16 cellular contexts compared by ENCODE assay signal in genomic region chr1:51314974-51315373, GRCh38. TPM values are rescaled to one million over a fixed set of nuclear protein-coding genes. Genes with fewer than 3 reads are reported as not detected.
A peak's percentile ranks its signal among the peaks of the same experiment; 100 is the strongest.
DNase-seq lines count a peak whose midpoint lies in the region; ATAC-seq and TF ChIP-seq lines count a peak whose summit lies in the region.
"Had no signal": no experiment of that assay in that cellular context is flagged by ENCODE, and none has a peak within 500 bp of the region (broad histone marks: within the 10 kb centered on the region; RNA-seq: fewer than 3 reads in every experiment).

No MANE protein-coding gene starts in this region.

- no peak overlapping the region for H3K4me3 Mint-ChIP-seq in MCF 10A (ENCODE audit: unreplicated experiment)
- no peak overlapping the region for H3K4me3 Mint-ChIP-seq in stimulated activated naive B cell treated with anti-CD40 and anti-IgM and Interleukin-4, amounts not matched to agents 10 μg/mL and 1 μg/mL and 100 μg/mL, for 72 hours
- H3K4me3 Mint-ChIP-seq: activated CD4-positive, alpha-beta memory T cell treated with anti-CD3 and anti-CD28 coated beads for 36 hours; natural killer cell had no signal

- ATAC-seq in left lung (peak; percentile 65), GM19035 (IDR thresholded peaks at IDR 0.05; ENCODE audit: unreplicated experiment) (no peak)
- ATAC-seq in stimulated activated naive B cell treated with anti-CD40 and anti-IgM and Interleukin-4, amounts not matched to agents 10 μg/mL and 1 μg/mL and 100 μg/mL, for 72 hours (replicated peaks), result no peak
- ATAC-seq: K562, natural killer cell had no signal

- no peak overlapping the region for H3K27ac ChIP-seq in HEK293 (ENCODE audit: extremely low read depth, low read depth, low read length)
- peak overlapping the region; percentile 48 to 65 for H3K27ac ChIP-seq in left lung
- peak overlapping the region; percentile 72 to 84 (median 78) for H3K27ac ChIP-seq in transverse colon

- no peak for TF ChIP-seq EP300 in transverse colon (IDR thresholded peaks at IDR 0.05; ENCODE audit: low read depth)

- 44% methylated on average over 3 of the region's 3 CpGs; no CpG with 5 or more reads in 1 of the 2 donors for WGBS in transverse colon (ENCODE audit: low coverage in 1 of 2), 2 donors

- no peak for TF ChIP-seq POLR2A in transverse colon (IDR thresholded peaks at IDR 0.05)

- H3K36me3 ChIP-seq in HEK293 (ENCODE audit: control insufficient read depth in 2 of 2, insufficient read depth in 1 of 2, low read length in 2 of 2) (peaks cover 0 to 43% of the 10 kb centered on the region in 2 experiments; a peak in 2 of 3 replicates), left lung (no peaks in the 10 kb centered on the region), transverse colon (no peaks in the 10 kb centered on the region)

- H3K36me3 Mint-ChIP-seq in MCF 10A (ENCODE audit: insufficient read depth, unreplicated experiment), result no peaks in the 10 kb centered on the region
- H3K36me3 Mint-ChIP-seq in stimulated activated naive B cell treated with anti-CD40 and anti-IgM and Interleukin-4, amounts not matched to agents 10 μg/mL and 1 μg/mL and 100 μg/mL, for 72 hours, result no peaks in the 10 kb centered on the region
- H3K36me3 Mint-ChIP-seq: activated CD4-positive, alpha-beta memory T cell treated with anti-CD3 and anti-CD28 coated beads for 36 hours; natural killer cell had no signal

- H3K4me1 ChIP-seq in HEK293 (ENCODE audit: control insufficient read depth, insufficient read depth, low read length) (no peaks in the 10 kb centered on the region), left lung (peaks cover 14 to 22% of the 10 kb centered on the region in 2 donors), transverse colon (peaks cover 13 to 22% (median 21%) of the 10 kb centered on the region in 4 donors)

- H3K9me3 Mint-ChIP-seq in MCF 10A (ENCODE audit: unreplicated experiment), result no peaks in the 10 kb centered on the region
- H3K9me3 Mint-ChIP-seq in stimulated activated naive B cell treated with anti-CD40 and anti-IgM and Interleukin-4, amounts not matched to agents 10 μg/mL and 1 μg/mL and 100 μg/mL, for 72 hours, result no peaks in the 10 kb centered on the region
- H3K9me3 Mint-ChIP-seq: activated CD4-positive, alpha-beta memory T cell treated with anti-CD3 and anti-CD28 coated beads for 36 hours; natural killer cell had no signal

- TF ChIP-seq CTCF in HEK293 (tag by site-specific recombination; IDR thresholded peaks at IDR 0.05) (no peak), MCF 10A (IDR thresholded peaks at IDR 0.05; ENCODE audit: unreplicated experiment) (no peak), left lung (IDR thresholded peaks at IDR 0.05) (no peak), transverse colon (IDR thresholded peaks at IDR 0.05) (no peak)

- no peaks in the 10 kb centered on the region for H3K27me3 Mint-ChIP-seq in MCF 10A (ENCODE audit: insufficient read depth, unreplicated experiment)
- peaks cover 0 to 7% of the 10 kb centered on the region in 2 donors for H3K27me3 Mint-ChIP-seq in stimulated activated naive B cell treated with anti-CD40 and anti-IgM and Interleukin-4, amounts not matched to agents 10 μg/mL and 1 μg/mL and 100 μg/mL, for 72 hours
- H3K27me3 Mint-ChIP-seq: activated CD4-positive, alpha-beta memory T cell treated with anti-CD3 and anti-CD28 coated beads for 36 hours had no signal

- H3K4me3 ChIP-seq in HEK293 (ENCODE audit: low read depth, low read length) (no peak overlapping the region), left lung (no peak overlapping the region), transverse colon (no peak overlapping the region)
- H3K4me3 ChIP-seq: K562 had no signal

- DNase-seq in MCF 10A (ENCODE audit: unreplicated experiment) (no peak), left lung (peak in 1 of 2 donors; percentile 56), transverse colon (peak; percentile 50), DMS79 treated with DMSO at 0.1 percent for 48 hours (lab: John Stamatoyannopoulos, UW) (no peak), EL (no peak)
- DNase-seq in stimulated activated naive B cell treated with anti-CD40 and anti-IgM and Interleukin-4, amounts not matched to agents 10 μg/mL and 1 μg/mL and 100 μg/mL, for 72 hours, result no peak
- DNase-seq: activated CD4-positive, alpha-beta memory T cell treated with anti-CD3 and anti-CD28 coated beads for 36 hours; activated T-cell treated with anti-CD3 and anti-CD28 coated beads, Interleukin-2, amount 50 U/mL, for 48 hours; central memory CD4-positive, alpha-beta T cell; effector memory CD4-positive, alpha-beta T cell; natural killer cell; NCI-H1048; stimulated activated CD4-positive, alpha-beta T cell treated with anti-CD3 and anti-CD28 coated beads, Interleukin-15, amount 100 ng/mL, for 24 hours had no signal

- intact Hi-C loops in MCF 10A (cut with micrococcal nuclease), result no loop called here
- intact Hi-C loops in left lung (cut with DNase I), result no loop called here
- intact Hi-C loops in transverse colon (cut with DNase I; ENCODE audit: low total_unique reads), result no loop called here

- in situ Hi-C loops in transverse colon (cut with MboI; ENCODE audit: low pct_ligation_motif_present in 1 of 4, low pct_unique_long_range_greater_than_20kb in 1 of 4, low sequenced_read_pairs in 3 of 4), result no loop called here

- H3K9me3 ChIP-seq in HEK293 (ENCODE audit: control insufficient read depth, insufficient read depth, low read depth, low read length), result no peaks in the 10 kb centered on the region
- H3K9me3 ChIP-seq in left lung, result no peaks in the 10 kb centered on the region
- H3K9me3 ChIP-seq in transverse colon, result no peaks in the 10 kb centered on the region

- H3K27me3 ChIP-seq in left lung (no peaks in the 10 kb centered on the region), transverse colon (no peaks in the 10 kb centered on the region)

- no TSS peak for BruUV-seq in MCF 10A (replicated peaks; lab: Mats Ljungman, UMichigan)

- peak overlapping the region; percentile 85 for H3K27ac Mint-ChIP-seq in MCF 10A (ENCODE audit: low read depth, unreplicated experiment)
- H3K27ac Mint-ChIP-seq in stimulated activated naive B cell treated with anti-CD40 and anti-IgM and Interleukin-4, amounts not matched to agents 10 μg/mL and 1 μg/mL and 100 μg/mL, for 72 hours, result no peak overlapping the region
- H3K27ac Mint-ChIP-seq: activated CD4-positive, alpha-beta memory T cell treated with anti-CD3 and anti-CD28 coated beads for 36 hours; natural killer cell had no signal

- CTCF ChIA-PET in HEK293 (lab: Yijun Ruan, JAX) (interaction anchor here (0.6 to 1.5 kb wide), 2 partner anchors 18 to 306 kb away, joined by 3 to 6 read pairs; no protein-coding TSS in a partner anchor), MCF 10A (lab: Yijun Ruan, JAX) (interaction anchor here (1.0 to 1.5 kb wide), 3 partner anchors 18 to 123 kb away, joined by 3 to 4 read pairs (median 3); no protein-coding TSS in a partner anchor)

- POLR2A ChIA-PET in HEK293 (lab: Yijun Ruan, JAX), result no interaction called here
- POLR2A ChIA-PET in MCF 10A (lab: Yijun Ruan, JAX), result interaction anchor here (0.8 to 1.5 kb wide), 2 partner anchors 16 to 59 kb away, joined by 5 read pairs; no protein-coding TSS in a partner anchor

- peaks cover 17% of the 10 kb centered on the region for H3K4me1 Mint-ChIP-seq in MCF 10A (ENCODE audit: insufficient read depth, unreplicated experiment)
- H3K4me1 Mint-ChIP-seq in stimulated activated naive B cell treated with anti-CD40 and anti-IgM and Interleukin-4, amounts not matched to agents 10 μg/mL and 1 μg/mL and 100 μg/mL, for 72 hours, result peaks cover 22 to 30% of the 10 kb centered on the region in 2 donors

TF ChIP-seq in HEK293, 187 proteins besides CTCF, POLR2A, EP300 and RAD21:
- TF ChIP-seq ZBTB20 (tag by site-specific recombination; IDR thresholded peaks at IDR 0.05) (peak; percentile 32; the same call in 1 of the 2 replicates), ZNF785 (tag by site-specific recombination; IDR thresholded peaks at IDR 0.05) (no peak), ZNF548 (tag by site-specific recombination; IDR thresholded peaks at IDR 0.05) (no peak), SCRT2 (tag by site-specific recombination; IDR thresholded peaks at IDR 0.05) (peak; percentile 87; the same call in 1 of the 2 replicates), ZNF624 (tag by site-specific recombination; IDR thresholded peaks at IDR 0.05) (no peak), SCRT1 (tag by site-specific recombination; IDR thresholded peaks at IDR 0.05; ENCODE audit: borderline replicate concordance) (peak; percentile 42; the same call in 1 of the 2 replicates)

RNA-seq across cellular contexts. Expression of gene TTC39A, which starts 15.4 kb away (rescaled TPM):
- total RNA-seq in MCF 10A (2022), result 0.35 and 1.2 TPM in 2 replicates
- 10 to 100 TPM; 40.8 to 44.6 TPM for total RNA-seq in left lung
- total RNA-seq in transverse colon, result 10 to 100 TPM; 41.8 to 96.1 (median 73.0) TPM

Comparison
In these comparisons a context has a peak if more than half of its experiments do, and no peak if none do; other contexts are left out.
1. RNA of gene TTC39A, which starts 15.4 kb away (total RNA-seq): 41.8 to 96.1 TPM in transverse colon and 40.8 to 44.6 TPM in left lung; 0.35 to 1.2 TPM in MCF 10A; every median in the first group is over 10 times any median in the second.